Comparison of ENCODE assay signal across 1 cellular context in the genomic region with DNA sequence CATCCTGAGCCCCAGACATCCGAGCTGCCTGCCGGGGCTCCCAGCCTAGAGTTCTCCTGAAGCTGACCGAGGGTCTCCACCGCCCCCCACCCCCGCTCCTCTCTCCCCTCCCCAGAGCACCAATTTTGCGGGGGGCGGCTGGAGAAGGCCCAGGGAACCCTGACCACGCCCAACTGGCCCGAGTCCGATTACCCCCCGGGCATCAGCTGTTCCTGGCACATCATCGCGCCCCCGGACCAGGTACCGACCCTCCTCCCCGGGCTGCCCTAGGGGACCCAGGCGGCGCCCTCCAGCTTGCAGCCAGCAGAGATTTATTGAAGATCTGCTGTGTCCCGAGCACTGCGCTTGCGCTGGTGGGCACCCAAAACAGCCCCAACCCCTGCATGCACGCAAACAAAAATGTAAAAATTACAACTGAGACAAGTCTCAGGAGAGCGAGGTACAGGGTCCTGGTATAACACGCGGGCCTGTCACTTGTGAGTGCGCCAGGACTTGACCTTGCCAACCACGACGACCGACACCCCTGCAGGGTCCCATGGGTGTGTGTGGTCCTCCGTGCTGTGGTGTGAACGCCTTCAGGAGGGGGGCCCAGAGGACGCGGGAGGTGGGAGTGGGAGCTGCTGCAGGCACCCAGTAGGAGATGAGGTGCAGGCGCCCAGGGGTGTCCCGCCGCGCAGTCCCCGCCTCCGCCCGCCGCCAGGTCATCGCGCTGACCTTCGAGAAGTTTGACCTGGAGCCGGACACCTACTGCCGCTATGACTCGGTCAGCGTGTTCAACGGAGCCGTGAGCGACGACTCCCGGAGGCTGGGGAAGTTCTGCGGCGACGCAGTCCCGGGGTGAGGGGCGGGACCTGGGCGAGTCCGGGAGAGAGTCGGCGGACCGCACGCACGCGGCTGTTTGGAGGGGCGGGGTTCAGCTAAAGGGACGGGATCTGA.
TF ChIP-seq lines count a peak whose summit lies in the region.

No MANE protein-coding gene starts in this region.

TF ChIP-seq in HEK293, 187 proteins besides CTCF, POLR2A, EP300 and RAD21 (continued from another document):
- TF ChIP-seq, protein P1, sequence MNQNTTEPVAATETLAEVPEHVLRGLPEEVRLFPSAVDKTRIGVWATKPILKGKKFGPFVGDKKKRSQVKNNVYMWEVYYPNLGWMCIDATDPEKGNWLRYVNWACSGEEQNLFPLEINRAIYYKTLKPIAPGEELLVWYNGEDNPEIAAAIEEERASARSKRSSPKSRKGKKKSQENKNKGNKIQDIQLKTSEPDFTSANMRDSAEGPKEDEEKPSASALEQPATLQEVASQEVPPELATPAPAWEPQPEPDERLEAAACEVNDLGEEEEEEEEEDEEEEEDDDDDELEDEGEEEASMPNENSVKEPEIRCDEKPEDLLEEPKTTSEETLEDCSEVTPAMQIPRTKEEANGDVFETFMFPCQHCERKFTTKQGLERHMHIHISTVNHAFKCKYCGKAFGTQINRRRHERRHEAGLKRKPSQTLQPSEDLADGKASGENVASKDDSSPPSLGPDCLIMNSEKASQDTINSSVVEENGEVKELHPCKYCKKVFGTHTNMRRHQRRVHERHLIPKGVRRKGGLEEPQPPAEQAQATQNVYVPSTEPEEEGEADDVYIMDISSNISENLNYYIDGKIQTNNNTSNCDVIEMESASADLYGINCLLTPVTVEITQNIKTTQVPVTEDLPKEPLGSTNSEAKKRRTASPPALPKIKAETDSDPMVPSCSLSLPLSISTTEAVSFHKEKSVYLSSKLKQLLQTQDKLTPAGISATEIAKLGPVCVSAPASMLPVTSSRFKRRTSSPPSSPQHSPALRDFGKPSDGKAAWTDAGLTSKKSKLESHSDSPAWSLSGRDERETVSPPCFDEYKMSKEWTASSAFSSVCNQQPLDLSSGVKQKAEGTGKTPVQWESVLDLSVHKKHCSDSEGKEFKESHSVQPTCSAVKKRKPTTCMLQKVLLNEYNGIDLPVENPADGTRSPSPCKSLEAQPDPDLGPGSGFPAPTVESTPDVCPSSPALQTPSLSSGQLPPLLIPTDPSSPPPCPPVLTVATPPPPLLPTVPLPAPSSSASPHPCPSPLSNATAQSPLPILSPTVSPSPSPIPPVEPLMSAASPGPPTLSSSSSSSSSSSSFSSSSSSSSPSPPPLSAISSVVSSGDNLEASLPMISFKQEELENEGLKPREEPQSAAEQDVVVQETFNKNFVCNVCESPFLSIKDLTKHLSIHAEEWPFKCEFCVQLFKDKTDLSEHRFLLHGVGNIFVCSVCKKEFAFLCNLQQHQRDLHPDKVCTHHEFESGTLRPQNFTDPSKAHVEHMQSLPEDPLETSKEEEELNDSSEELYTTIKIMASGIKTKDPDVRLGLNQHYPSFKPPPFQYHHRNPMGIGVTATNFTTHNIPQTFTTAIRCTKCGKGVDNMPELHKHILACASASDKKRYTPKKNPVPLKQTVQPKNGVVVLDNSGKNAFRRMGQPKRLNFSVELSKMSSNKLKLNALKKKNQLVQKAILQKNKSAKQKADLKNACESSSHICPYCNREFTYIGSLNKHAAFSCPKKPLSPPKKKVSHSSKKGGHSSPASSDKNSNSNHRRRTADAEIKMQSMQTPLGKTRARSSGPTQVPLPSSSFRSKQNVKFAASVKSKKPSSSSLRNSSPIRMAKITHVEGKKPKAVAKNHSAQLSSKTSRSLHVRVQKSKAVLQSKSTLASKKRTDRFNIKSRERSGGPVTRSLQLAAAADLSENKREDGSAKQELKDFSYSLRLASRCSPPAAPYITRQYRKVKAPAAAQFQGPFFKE (tag by site-specific recombination; IDR thresholded peaks at IDR 0.05; ENCODE audit: borderline replicate concordance), result no peak
- TF ChIP-seq KLF16 (tag by site-specific recombination; IDR thresholded peaks at IDR 0.05), result 0 out of 2 replicates have a peak, but pooled peaks have one; percentile 8
- TF ChIP-seq ZNF610 (tag by site-specific recombination; IDR thresholded peaks at IDR 0.05; ENCODE audit: borderline replicate concordance), result no peak
- no peak for TF ChIP-seq ZNF843 (tag by site-specific recombination; IDR thresholded peaks at IDR 0.05)
- TF ChIP-seq ZNF664 (tag by site-specific recombination; IDR thresholded peaks at IDR 0.05), result no peak
